ENCODE assay signal across 22 cellular contexts in genomic region chr6:78578430-78578829, GRCh38.
"Had no signal": no experiment of that assay in that cellular context is flagged by ENCODE, and none has a peak within 500 bp of the region (broad histone marks: within the 10 kb centered on the region; RNA-seq: fewer than 3 reads in every experiment).

No MANE protein-coding gene starts in this region.

- H3K4me1 Mint-ChIP-seq: naive thymus-derived CD4-positive, alpha-beta T cell; nephron progenitor cell; stimulated activated memory B cell treated with anti-CD40 and anti-IgM and Interleukin-4, amounts not matched to agents 10 μg/mL and 1 μg/mL and 100 μg/mL, for 72 hours; stimulated activated naive CD8-positive, alpha-beta T cell treated with anti-CD3 and anti-CD28 coated beads, Interleukin-15, amount 100 ng/mL, for 72 hours had no signal

- H3K27ac Mint-ChIP-seq: endodermal cell; naive thymus-derived CD4-positive, alpha-beta T cell; stimulated activated memory B cell treated with anti-CD40 and anti-IgM and Interleukin-4, amounts not matched to agents 10 μg/mL and 1 μg/mL and 100 μg/mL, for 72 hours; stimulated activated naive CD8-positive, alpha-beta T cell treated with anti-CD3 and anti-CD28 coated beads, Interleukin-15, amount 100 ng/mL, for 72 hours had no signal

- H3K9me3 Mint-ChIP-seq: endodermal cell; nephron progenitor cell; stimulated activated memory B cell treated with anti-CD40 and anti-IgM and Interleukin-4, amounts not matched to agents 10 μg/mL and 1 μg/mL and 100 μg/mL, for 72 hours; stimulated activated naive CD8-positive, alpha-beta T cell treated with anti-CD3 and anti-CD28 coated beads, Interleukin-15, amount 100 ng/mL, for 72 hours had no signal

- H3K36me3 ChIP-seq: heart left ventricle, neutrophil, spleen, tibial nerve had no signal

- H3K27me3 Mint-ChIP-seq: stimulated activated memory B cell treated with anti-CD40 and anti-IgM and Interleukin-4, amounts not matched to agents 10 μg/mL and 1 μg/mL and 100 μg/mL, for 72 hours; stimulated activated naive CD8-positive, alpha-beta T cell treated with anti-CD3 and anti-CD28 coated beads, Interleukin-15, amount 100 ng/mL, for 72 hours had no signal

- H3K4me1 ChIP-seq: heart left ventricle, psoas muscle, spleen, testis, tibial nerve had no signal

- DNase-seq: effector CD4-positive, alpha-beta T cell; endodermal cell; erythroblast; foreskin melanocyte; heart left ventricle; hippocampal formation; kidney glomerular epithelial cell; naive thymus-derived CD4-positive, alpha-beta T cell; nephron progenitor cell; psoas muscle; retina; spleen; stimulated activated CD4-positive, alpha-beta T cell treated with anti-CD3 and anti-CD28 coated beads, Interleukin-15, amount 100 ng/mL, for 24 hours; stimulated activated CD4-positive, alpha-beta T cell treated with anti-CD3 and anti-CD28 coated beads, Interleukin-1b, Interleukin-23, amount 100 ng/mL, for 48 hours; stimulated activated CD4-positive, alpha-beta T cell treated with anti-CD3 and anti-CD28 coated beads, Interleukin-4, amount 100 ng/mL, for 24 hours; stimulated activated naive CD8-positive, alpha-beta T cell treated with anti-CD3 and anti-CD28 coated beads, Interleukin-15, amount 100 ng/mL, for 72 hours; testis had no signal

- H3K4me3 ChIP-seq: coronary artery, heart left ventricle, psoas muscle, spleen, testis, tibial nerve had no signal

- ATAC-seq: heart left ventricle; naive thymus-derived CD4-positive, alpha-beta T cell; psoas muscle; sciatic nerve; stimulated activated memory B cell treated with anti-CD40 and anti-IgM and Interleukin-4, amounts not matched to agents 10 μg/mL and 1 μg/mL and 100 μg/mL, for 72 hours; stimulated activated naive CD8-positive, alpha-beta T cell treated with anti-CD3 and anti-CD28 coated beads, Interleukin-15, amount 100 ng/mL, for 72 hours had no signal

- H3K27me3 ChIP-seq: heart left ventricle, neutrophil, spleen, testis, tibial nerve had no signal

- H3K4me3 Mint-ChIP-seq: endodermal cell; naive thymus-derived CD4-positive, alpha-beta T cell; nephron progenitor cell; stimulated activated memory B cell treated with anti-CD40 and anti-IgM and Interleukin-4, amounts not matched to agents 10 μg/mL and 1 μg/mL and 100 μg/mL, for 72 hours; stimulated activated naive CD8-positive, alpha-beta T cell treated with anti-CD3 and anti-CD28 coated beads, Interleukin-15, amount 100 ng/mL, for 72 hours had no signal

- H3K27ac ChIP-seq: coronary artery, heart left ventricle, neutrophil, psoas muscle, spleen, testis, tibial nerve had no signal

- H3K9me3 ChIP-seq: neutrophil, psoas muscle, testis, tibial nerve had no signal

- H3K36me3 Mint-ChIP-seq: naive thymus-derived CD4-positive, alpha-beta T cell; stimulated activated memory B cell treated with anti-CD40 and anti-IgM and Interleukin-4, amounts not matched to agents 10 μg/mL and 1 μg/mL and 100 μg/mL, for 72 hours had no signal
